ENCODE assay signal across 2 cellular contexts in the genomic region with DNA sequence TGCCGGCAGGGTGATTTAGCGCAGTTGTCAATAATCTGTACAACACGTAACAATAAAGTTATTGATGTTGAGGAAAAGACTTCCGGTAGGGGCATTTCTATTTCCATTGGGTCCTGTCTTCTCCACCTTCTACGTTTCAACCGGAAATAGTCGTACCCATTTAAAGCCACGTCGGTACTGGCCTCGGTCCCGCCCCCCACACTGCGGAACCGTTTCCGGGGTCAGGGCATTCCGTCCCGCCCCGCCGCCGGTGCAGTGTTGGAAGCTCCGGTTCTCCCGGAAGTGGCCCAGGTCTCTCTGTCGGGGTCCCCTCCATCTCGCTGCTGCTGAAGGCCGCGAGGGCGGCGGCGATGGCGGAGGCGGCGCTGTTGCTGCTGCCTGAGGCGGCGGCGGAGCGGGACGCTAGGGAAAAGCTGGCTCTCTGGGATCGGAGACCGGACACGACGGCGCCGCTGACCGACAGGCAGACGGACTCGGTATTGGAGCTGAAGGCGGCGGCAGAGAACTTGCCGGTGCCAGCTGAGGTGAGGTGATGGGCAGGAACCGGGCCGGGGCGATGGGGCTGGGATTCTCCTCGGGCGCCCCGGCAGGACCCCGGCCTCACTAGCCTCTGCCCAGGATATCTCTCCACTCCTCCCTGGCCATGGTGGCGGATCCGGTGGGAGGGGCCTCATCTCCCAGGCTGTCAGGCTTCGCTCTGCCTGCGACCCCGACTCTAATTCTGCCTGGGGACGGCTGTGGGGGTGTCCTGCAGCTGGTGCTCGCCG.
TF ChIP-seq lines count a peak whose summit lies in the region.

A gene with protein sequence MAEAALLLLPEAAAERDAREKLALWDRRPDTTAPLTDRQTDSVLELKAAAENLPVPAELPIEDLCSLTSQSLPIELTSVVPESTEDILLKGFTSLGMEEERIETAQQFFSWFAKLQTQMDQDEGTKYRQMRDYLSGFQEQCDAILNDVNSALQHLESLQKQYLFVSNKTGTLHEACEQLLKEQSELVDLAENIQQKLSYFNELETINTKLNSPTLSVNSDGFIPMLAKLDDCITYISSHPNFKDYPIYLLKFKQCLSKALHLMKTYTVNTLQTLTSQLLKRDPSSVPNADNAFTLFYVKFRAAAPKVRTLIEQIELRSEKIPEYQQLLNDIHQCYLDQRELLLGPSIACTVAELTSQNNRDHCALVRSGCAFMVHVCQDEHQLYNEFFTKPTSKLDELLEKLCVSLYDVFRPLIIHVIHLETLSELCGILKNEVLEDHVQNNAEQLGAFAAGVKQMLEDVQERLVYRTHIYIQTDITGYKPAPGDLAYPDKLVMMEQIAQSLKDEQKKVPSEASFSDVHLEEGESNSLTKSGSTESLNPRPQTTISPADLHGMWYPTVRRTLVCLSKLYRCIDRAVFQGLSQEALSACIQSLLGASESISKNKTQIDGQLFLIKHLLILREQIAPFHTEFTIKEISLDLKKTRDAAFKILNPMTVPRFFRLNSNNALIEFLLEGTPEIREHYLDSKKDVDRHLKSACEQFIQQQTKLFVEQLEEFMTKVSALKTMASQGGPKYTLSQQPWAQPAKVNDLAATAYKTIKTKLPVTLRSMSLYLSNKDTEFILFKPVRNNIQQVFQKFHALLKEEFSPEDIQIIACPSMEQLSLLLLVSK (plus strand): TSS at position 253 of the 767 bp plus-strand sequence. CDS start 98 bp downstream, at position 351.

TF ChIP-seq in HCT116, 20 proteins besides CTCF, POLR2A, EP300 and RAD21 (continued from another document):
- TF ChIP-seq, protein P1, sequence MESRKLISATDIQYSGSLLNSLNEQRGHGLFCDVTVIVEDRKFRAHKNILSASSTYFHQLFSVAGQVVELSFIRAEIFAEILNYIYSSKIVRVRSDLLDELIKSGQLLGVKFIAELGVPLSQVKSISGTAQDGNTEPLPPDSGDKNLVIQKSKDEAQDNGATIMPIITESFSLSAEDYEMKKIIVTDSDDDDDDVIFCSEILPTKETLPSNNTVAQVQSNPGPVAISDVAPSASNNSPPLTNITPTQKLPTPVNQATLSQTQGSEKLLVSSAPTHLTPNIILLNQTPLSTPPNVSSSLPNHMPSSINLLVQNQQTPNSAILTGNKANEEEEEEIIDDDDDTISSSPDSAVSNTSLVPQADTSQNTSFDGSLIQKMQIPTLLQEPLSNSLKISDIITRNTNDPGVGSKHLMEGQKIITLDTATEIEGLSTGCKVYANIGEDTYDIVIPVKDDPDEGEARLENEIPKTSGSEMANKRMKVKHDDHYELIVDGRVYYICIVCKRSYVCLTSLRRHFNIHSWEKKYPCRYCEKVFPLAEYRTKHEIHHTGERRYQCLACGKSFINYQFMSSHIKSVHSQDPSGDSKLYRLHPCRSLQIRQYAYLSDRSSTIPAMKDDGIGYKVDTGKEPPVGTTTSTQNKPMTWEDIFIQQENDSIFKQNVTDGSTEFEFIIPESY (IDR thresholded peaks at IDR 0.05; ENCODE audit: extremely low read depth, insufficient replicate concordance, low read length): no peak
- peak; percentile 91 for TF ChIP-seq ELF1 (IDR thresholded peaks at IDR 0.05; ENCODE audit: borderline replicate concordance, low read depth)
- TF ChIP-seq TCF7L2 (IDR thresholded peaks at IDR 0.05; ENCODE audit: borderline replicate concordance, extremely low read depth, insufficient read depth, insufficient read length): peak; percentile 44
- peak; percentile 85 for TF ChIP-seq SP1 (IDR thresholded peaks at IDR 0.05; ENCODE audit: low read depth)
- TF ChIP-seq EZH2 (IDR thresholded peaks at IDR 0.05): no peak
- peak; percentile 76 for TF ChIP-seq EGR1 (IDR thresholded peaks at IDR 0.05; ENCODE audit: low read depth)
- peak; percentile 52; the same call in 1 of the 2 replicates for TF ChIP-seq ZFX (IDR thresholded peaks at IDR 0.05)
- TF ChIP-seq CBX3 (IDR thresholded peaks at IDR 0.05; ENCODE audit: low read depth): peak; percentile 92
- TF ChIP-seq, protein P2, sequence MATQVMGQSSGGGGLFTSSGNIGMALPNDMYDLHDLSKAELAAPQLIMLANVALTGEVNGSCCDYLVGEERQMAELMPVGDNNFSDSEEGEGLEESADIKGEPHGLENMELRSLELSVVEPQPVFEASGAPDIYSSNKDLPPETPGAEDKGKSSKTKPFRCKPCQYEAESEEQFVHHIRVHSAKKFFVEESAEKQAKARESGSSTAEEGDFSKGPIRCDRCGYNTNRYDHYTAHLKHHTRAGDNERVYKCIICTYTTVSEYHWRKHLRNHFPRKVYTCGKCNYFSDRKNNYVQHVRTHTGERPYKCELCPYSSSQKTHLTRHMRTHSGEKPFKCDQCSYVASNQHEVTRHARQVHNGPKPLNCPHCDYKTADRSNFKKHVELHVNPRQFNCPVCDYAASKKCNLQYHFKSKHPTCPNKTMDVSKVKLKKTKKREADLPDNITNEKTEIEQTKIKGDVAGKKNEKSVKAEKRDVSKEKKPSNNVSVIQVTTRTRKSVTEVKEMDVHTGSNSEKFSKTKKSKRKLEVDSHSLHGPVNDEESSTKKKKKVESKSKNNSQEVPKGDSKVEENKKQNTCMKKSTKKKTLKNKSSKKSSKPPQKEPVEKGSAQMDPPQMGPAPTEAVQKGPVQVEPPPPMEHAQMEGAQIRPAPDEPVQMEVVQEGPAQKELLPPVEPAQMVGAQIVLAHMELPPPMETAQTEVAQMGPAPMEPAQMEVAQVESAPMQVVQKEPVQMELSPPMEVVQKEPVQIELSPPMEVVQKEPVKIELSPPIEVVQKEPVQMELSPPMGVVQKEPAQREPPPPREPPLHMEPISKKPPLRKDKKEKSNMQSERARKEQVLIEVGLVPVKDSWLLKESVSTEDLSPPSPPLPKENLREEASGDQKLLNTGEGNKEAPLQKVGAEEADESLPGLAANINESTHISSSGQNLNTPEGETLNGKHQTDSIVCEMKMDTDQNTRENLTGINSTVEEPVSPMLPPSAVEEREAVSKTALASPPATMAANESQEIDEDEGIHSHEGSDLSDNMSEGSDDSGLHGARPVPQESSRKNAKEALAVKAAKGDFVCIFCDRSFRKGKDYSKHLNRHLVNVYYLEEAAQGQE (IDR thresholded peaks at IDR 0.05; ENCODE audit: low read depth): no peak
- peak; percentile 92 for TF ChIP-seq SIN3A (IDR thresholded peaks at IDR 0.05; ENCODE audit: low read depth)
- TF ChIP-seq EZH2phosphoT487 (IDR thresholded peaks at IDR 0.05; ENCODE audit: borderline replicate concordance): no peak
- TF ChIP-seq ZNF274 (IDR thresholded peaks at IDR 0.05; ENCODE audit: low read depth, low read length): no peak
- TF ChIP-seq POLR2AphosphoS5 (IDR thresholded peaks at IDR 0.05; ENCODE audit: low read depth, low read length): peak; percentile 73
- TF ChIP-seq, protein P3, sequence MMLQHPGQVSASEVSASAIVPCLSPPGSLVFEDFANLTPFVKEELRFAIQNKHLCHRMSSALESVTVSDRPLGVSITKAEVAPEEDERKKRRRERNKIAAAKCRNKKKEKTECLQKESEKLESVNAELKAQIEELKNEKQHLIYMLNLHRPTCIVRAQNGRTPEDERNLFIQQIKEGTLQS (IDR thresholded peaks at IDR 0.05): no peak
- peak; percentile 60 for TF ChIP-seq YY1 (IDR thresholded peaks at IDR 0.05; ENCODE audit: extremely low read depth, insufficient replicate concordance, low read depth, low read length)
- TF ChIP-seq CEBPB (IDR thresholded peaks at IDR 0.05; ENCODE audit: low read depth): no peak
- no peak for TF ChIP-seq FOSL1 (IDR thresholded peaks at IDR 0.05; ENCODE audit: low read depth)
- TF ChIP-seq, protein P4, sequence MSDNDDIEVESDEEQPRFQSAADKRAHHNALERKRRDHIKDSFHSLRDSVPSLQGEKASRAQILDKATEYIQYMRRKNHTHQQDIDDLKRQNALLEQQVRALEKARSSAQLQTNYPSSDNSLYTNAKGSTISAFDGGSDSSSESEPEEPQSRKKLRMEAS (IDR thresholded peaks at IDR 0.05): peak; percentile 71
- TF ChIP-seq SRF (IDR thresholded peaks at IDR 0.05; ENCODE audit: low read depth): peak; percentile 95

TF ChIP-seq in neural cell, 6 proteins besides CTCF, POLR2A, EP300 and RAD21 (continued from another document):
- TF ChIP-seq, protein P2 (IDR thresholded peaks at IDR 0.05; ENCODE audit: borderline replicate concordance): peak; percentile 90
- TF ChIP-seq MXI1 (conservative IDR thresholded peaks at IDR 0.05; ENCODE audit: poor library complexity, severe bottlenecking) (peak; percentile 73), POLR2AphosphoS5 (IDR thresholded peaks at IDR 0.05) (peak; percentile 81)
TF ChIP-seq in neural cell: peak in this region for 5.
